ENCODE assay signal across 8 cellular contexts in the genomic region with DNA sequence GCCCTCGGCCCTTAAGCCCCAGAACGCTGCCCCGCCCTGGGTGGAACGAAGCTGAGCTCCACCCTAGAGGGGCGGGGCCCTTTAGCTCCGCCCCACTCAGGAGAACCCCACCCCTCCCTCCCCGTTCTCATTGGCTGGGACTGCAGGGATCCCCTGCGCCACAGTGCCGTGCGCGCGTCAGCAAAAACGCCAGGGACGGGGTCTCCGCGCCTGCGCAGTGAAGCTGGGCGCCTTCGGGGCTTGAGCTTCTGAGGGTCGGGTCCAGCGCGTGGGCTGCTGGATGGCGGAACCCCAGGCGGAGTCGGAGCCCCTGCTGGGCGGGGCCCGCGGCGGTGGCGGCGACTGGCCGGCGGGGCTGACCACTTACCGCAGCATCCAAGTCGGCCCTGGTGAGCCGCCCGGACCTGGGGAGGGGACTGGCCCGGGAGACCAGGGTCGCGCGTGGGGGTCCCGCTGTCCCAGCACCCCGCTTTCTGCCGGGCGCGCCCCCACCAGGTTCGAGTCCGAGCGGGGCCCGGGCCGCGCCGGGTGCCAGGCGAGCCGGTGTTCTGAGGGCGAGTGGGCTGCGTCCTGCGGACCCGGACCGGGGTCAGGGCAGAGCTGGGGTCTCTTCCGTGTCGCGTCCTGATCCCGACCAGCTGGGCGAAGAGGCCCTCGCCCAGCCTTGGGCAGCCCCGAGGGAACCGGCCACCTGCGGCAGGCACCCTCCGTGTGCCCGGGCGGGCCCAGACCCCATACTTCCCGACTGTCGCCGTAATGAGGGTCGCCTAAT. TPM values are rescaled to one million over a fixed set of nuclear protein-coding genes. Genes with fewer than 3 reads are reported as not detected.
DNase-seq lines count a peak whose midpoint lies in the region; ATAC-seq and TF ChIP-seq lines count a peak whose summit lies in the region.

Gene TPCN2 (plus strand): TSS at position 215 of the 772 bp plus-strand sequence. CDS start 66 bp downstream, at position 281.

- no peaks in the 10 kb centered on the region for H3K9me3 ChIP-seq in right lobe of liver

- peaks cover 0 to 46% (median 21%) of the 10 kb centered on the region in 4 donors for H3K4me1 ChIP-seq in right lobe of liver

- TF ChIP-seq CTCF in right lobe of liver (IDR thresholded peaks at IDR 0.05), result no peak

- H3K27me3 ChIP-seq in right lobe of liver, result no peaks in the 10 kb centered on the region

- peak; percentile 93 for ATAC-seq in GM19397 (IDR thresholded peaks at IDR 0.05; ENCODE audit: unreplicated experiment)
- ATAC-seq in HG03575 (IDR thresholded peaks at IDR 0.05; ENCODE audit: extremely low read depth, insufficient number of reproducible peaks, low FRiP score, unreplicated experiment), result peak; percentile 38
- peak; percentile 88 to 91 (median 88) for ATAC-seq in right lobe of liver

- intact Hi-C loops in right lobe of liver (cut with DNase I), result no loop called here

- peak within 1 kb of the TSS; percentile 73 to 98 (median 79) for H3K4me3 ChIP-seq in right lobe of liver

- 0% methylated on average over 11 of the region's 76 CpGs for WGBS in right lobe of liver (ENCODE audit: insufficient coverage, low coverage, low lambda C conversion rate, missing lambda C conversion rate)

- no peaks in the 10 kb centered on the region for H3K36me3 ChIP-seq in right lobe of liver

- peak within 1 kb of the TSS; percentile 92 to 99 (median 93) for H3K27ac ChIP-seq in right lobe of liver

- TF ChIP-seq POLR2A in right lobe of liver (IDR thresholded peaks at IDR 0.05), result peak; percentile 65

- DNase-seq in CD1c-positive myeloid dendritic cell (ENCODE audit: extremely low spot score) (peak; percentile 97), NCI-H82 (lab: John Stamatoyannopoulos, UW) (peak; percentile 96), dermis microvascular lymphatic vessel endothelial cell (ENCODE audit: low read depth in 2 of 2) (peak; percentile 88 to 97), right lobe of liver (peak; percentile 95)
- peak; percentile 87 to 90 for DNase-seq in activated CD4-positive, alpha-beta T cell treated with anti-CD3 and anti-CD28 coated beads, Interleukin-2, amount 50 U/mL, for 48 hours
- DNase-seq in stimulated activated CD4-positive, alpha-beta T cell treated with anti-CD3 and anti-CD28 coated beads, Interleukin-4, amount 100 ng/mL, for 24 hours, result peak; percentile 90

RNA-seq across cellular contexts. Expression of gene TPCN2, which starts in this region (rescaled TPM):
- total RNA-seq in dermis microvascular lymphatic vessel endothelial cell (9.1 and 13.7 TPM in 2 replicates), right lobe of liver (10 to 100 TPM; 10.7 to 27.2 (median 15.6) TPM)

Comparison
In these comparisons a context has a peak if more than half of its experiments do, and no peak if none do; other contexts are left out.
1. Peak in every context shown above with its lines: DNase-seq, ATAC-seq, H3K4me3 ChIP-seq and H3K27ac ChIP-seq.
2. ATAC-seq: peak in every context shown above with its lines; median percentile 93 in GM19397; 88 in right lobe of liver; 38 in HG03575.